Comparison of ENCODE assay signal across 8 cellular contexts in the genomic region with DNA sequence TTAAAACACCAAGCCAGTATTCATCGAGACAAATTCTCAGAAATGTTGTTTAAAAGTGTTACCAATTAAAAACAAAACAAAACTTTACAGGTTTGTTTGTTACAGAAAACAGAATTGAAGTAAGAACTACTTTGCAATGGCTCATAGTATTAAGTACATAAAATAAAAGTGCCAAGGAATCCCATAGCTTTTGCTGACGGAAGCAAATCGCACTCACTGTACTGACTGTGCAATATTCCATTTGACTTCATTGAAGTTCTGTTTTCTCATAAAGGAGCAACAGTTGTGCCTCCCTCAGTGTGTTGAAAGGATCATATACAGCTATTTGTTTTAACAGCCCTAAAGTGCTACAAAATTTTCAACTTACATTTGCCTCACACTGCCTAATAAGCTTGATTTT.
"Had no signal": no experiment of that assay in that cellular context is flagged by ENCODE, and none has a peak within 500 bp of the region (broad histone marks: within the 10 kb centered on the region; RNA-seq: fewer than 3 reads in every experiment).

No MANE protein-coding gene starts in this region.

- H3K4me3 ChIP-seq: GM12878 had no signal

- FAIRE-seq: G401.6, GM12878, GM12891, GM12892, GM18507, GM19239 had no signal

- ATAC-seq: GM12878 had no signal

- DNase-seq: GDM1, GF-D8 had no signal
